In genomic region chr5:174947548-174947947, GRCh38 we compare ENCODE assay signal across 31 cellular contexts.
"Had no signal": no experiment of that assay in that cellular context is flagged by ENCODE, and none has a peak within 500 bp of the region (broad histone marks: within the 10 kb centered on the region; RNA-seq: fewer than 3 reads in every experiment).

No MANE protein-coding gene starts in this region.

- ATAC-seq: activated CD8-positive, alpha-beta T cell treated with anti-CD3 and anti-CD28 coated beads for 36 hours; activated naive CD8-positive, alpha-beta T cell treated with anti-CD3 and anti-CD28 coated beads, Interleukin-2, amount 50 U/mL, for 24 hours; PC-3 had no signal

- H3K9me3 Mint-ChIP-seq: activated CD4-positive, alpha-beta T cell treated with anti-CD3 and anti-CD28 coated beads, Interleukin-2, amount 10 ng/mL, durations not matched to agents 24 days and 14 days; activated CD8-positive, alpha-beta T cell treated with anti-CD3 and anti-CD28 coated beads for 36 hours; activated naive CD4-positive, alpha-beta T cell treated with anti-CD3 and anti-CD28 coated beads for 36 hours; activated naive CD8-positive, alpha-beta T cell treated with anti-CD3 and anti-CD28 coated beads, Interleukin-2, amount 50 U/mL, for 24 hours; activated T-cell treated with anti-CD3 and anti-CD28 coated beads, Interleukin-2, amount 50 U/mL, for 24 hours had no signal

- H3K36me3 ChIP-seq: MG63, Peyer's patch, SJCRH30, WERI-Rb-1 had no signal

- H3K27ac ChIP-seq: Peyer's patch, SJCRH30, SK-N-MC, WERI-Rb-1 had no signal

- H3K4me3 ChIP-seq: MG63, Peyer's patch, SJCRH30, SK-N-MC had no signal

- DNase-seq: activated CD4-positive, alpha-beta T cell treated with anti-CD3 and anti-CD28 coated beads for 1 hour; activated CD4-positive, alpha-beta T cell treated with anti-CD3 and anti-CD28 coated beads, Interleukin-2, amount 10 ng/mL, durations not matched to agents 24 days and 14 days; activated CD4-positive, alpha-beta T cell treated with anti-CD3 and anti-CD28 coated beads, Interleukin-2, amount 50 U/mL, for 4 hours; activated CD4-positive, CD25-positive, alpha-beta regulatory T cell; activated CD8-positive, alpha-beta T cell treated with anti-CD3 and anti-CD28 coated beads for 36 hours; activated gamma-delta T cell treated with Interleukin-2 at 50 U/mL for 16 hours; activated naive CD4-positive, alpha-beta T cell treated with anti-CD3 and anti-CD28 coated beads for 36 hours; activated naive CD8-positive, alpha-beta T cell treated with anti-CD3 and anti-CD28 coated beads, Interleukin-2, amount 50 U/mL, for 24 hours; activated T-cell treated with anti-CD3 and anti-CD28 coated beads, Interleukin-2, amount 50 U/mL, for 24 hours; anterior cingulate cortex; caudate nucleus; cerebellar nuclear complex; MG63; NCI-H1048; NCI-H1105 treated with DMSO at 0.1 percent for 48 hours; NCI-H1436; NCI-H1694; NCI-H1930; NCI-H2081 treated with DMSO at 0.1 percent for 48 hours; NCI-H345; NCI-H524 treated with DMSO at 0.1 percent for 48 hours; NK-92 treated with Interleukin-12 subunit alpha and Interleukin-12 subunit beta, amount 100 ng/mL, for 24 hours; PC-3; Peyer's patch; SHP77; T1000; WERI-Rb-1 had no signal

- H3K36me3 Mint-ChIP-seq: activated naive CD8-positive, alpha-beta T cell; brain had no signal

- H3K4me3 Mint-ChIP-seq: activated CD4-positive, alpha-beta T cell treated with anti-CD3 and anti-CD28 coated beads, Interleukin-2, amount 10 ng/mL, durations not matched to agents 24 days and 14 days; activated CD8-positive, alpha-beta T cell treated with anti-CD3 and anti-CD28 coated beads for 36 hours; activated naive CD4-positive, alpha-beta T cell treated with anti-CD3 and anti-CD28 coated beads for 36 hours; activated naive CD8-positive, alpha-beta T cell; activated naive CD8-positive, alpha-beta T cell treated with anti-CD3 and anti-CD28 coated beads, Interleukin-2, amount 50 U/mL, for 24 hours; activated T-cell treated with anti-CD3 and anti-CD28 coated beads, Interleukin-2, amount 50 U/mL, for 24 hours; brain had no signal

- H3K4me1 Mint-ChIP-seq: activated CD4-positive, alpha-beta T cell treated with anti-CD3 and anti-CD28 coated beads, Interleukin-2, amount 10 ng/mL, durations not matched to agents 24 days and 14 days; activated naive CD8-positive, alpha-beta T cell treated with anti-CD3 and anti-CD28 coated beads, Interleukin-2, amount 50 U/mL, for 24 hours; brain had no signal

- H3K27me3 ChIP-seq: Peyer's patch, SJCRH30 had no signal

- H3K27ac Mint-ChIP-seq: activated CD4-positive, alpha-beta T cell treated with anti-CD3 and anti-CD28 coated beads, Interleukin-2, amount 10 ng/mL, durations not matched to agents 24 days and 14 days; activated CD8-positive, alpha-beta T cell treated with anti-CD3 and anti-CD28 coated beads for 36 hours; activated naive CD4-positive, alpha-beta T cell treated with anti-CD3 and anti-CD28 coated beads for 36 hours; activated naive CD8-positive, alpha-beta T cell; activated naive CD8-positive, alpha-beta T cell treated with anti-CD3 and anti-CD28 coated beads, Interleukin-2, amount 50 U/mL, for 24 hours; activated T-cell treated with anti-CD3 and anti-CD28 coated beads, Interleukin-2, amount 50 U/mL, for 24 hours; brain had no signal

- H3K4me1 ChIP-seq: Peyer's patch had no signal

- H3K9me3 ChIP-seq: Peyer's patch had no signal
